In the genomic region with DNA sequence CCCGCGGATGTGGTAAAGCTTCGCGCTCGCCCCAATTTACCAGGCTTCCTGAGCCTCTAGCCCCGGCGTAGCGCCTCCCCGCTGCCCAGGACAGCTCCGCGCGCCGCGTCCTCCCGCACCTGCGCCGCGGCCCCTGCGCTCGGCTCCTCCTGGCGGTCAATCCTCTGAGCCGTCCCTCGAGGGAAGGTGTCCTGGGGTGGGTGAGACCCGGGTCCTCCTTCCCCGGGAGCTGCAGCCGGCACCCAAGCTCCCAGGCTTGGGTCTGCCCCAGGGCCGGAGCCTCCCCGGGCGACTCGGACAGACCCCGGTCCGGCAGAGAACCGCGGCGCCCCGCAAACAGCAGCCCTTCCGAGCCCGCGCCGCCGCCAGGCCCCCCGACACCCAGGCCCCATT, we compare ENCODE assay signal across 8 cellular contexts. TPM values are rescaled to one million over a fixed set of nuclear protein-coding genes. Genes with fewer than 3 reads are reported as not detected.
DNase-seq lines count a peak whose midpoint lies in the region; ATAC-seq and TF ChIP-seq lines count a peak whose summit lies in the region.

No MANE protein-coding gene starts in this region.

- H3K9me3 ChIP-seq in right atrium auricular region = no peaks in the 10 kb centered on the region

- peak overlapping the region; percentile 70 for H3K27ac Mint-ChIP-seq in activated naive CD8-positive, alpha-beta T cell

- H3K36me3 ChIP-seq in right atrium auricular region = no peaks in the 10 kb centered on the region

- ATAC-seq in GM19372 (IDR thresholded peaks at IDR 0.05; ENCODE audit: low read depth, unreplicated experiment) = peak; percentile 45
- peak; percentile 43 for ATAC-seq in HG03460 (IDR thresholded peaks at IDR 0.05; ENCODE audit: unreplicated experiment)
- ATAC-seq in SK-N-SH treated with all-trans-retinoic acid at 6 μM for 48 hours = peak; percentile 73

- H3K4me3 ChIP-seq in right atrium auricular region (peak overlapping the region; percentile 64 to 91), retinal pigment epithelial cell (ENCODE audit: low read length) (peak overlapping the region; percentile 68)

- H3K36me3 Mint-ChIP-seq in activated naive CD8-positive, alpha-beta T cell = peaks cover 3% of the 10 kb centered on the region

- H3K27ac ChIP-seq in right atrium auricular region = peak overlapping the region; percentile 92 to 93

- peaks cover 61% of the 10 kb centered on the region for H3K4me1 Mint-ChIP-seq in activated naive CD8-positive, alpha-beta T cell (ENCODE audit: low read depth)

- no peaks in the 10 kb centered on the region for H3K27me3 ChIP-seq in right atrium auricular region

- H3K9me3 Mint-ChIP-seq in activated naive CD8-positive, alpha-beta T cell (ENCODE audit: low read depth) = no peaks in the 10 kb centered on the region

- DNase-seq in Caki2 (ENCODE audit: low read depth) (peak; percentile 78), right atrium auricular region (ENCODE audit: low spot score) (peak; percentile 64), retinal pigment epithelial cell (ENCODE audit: low read depth) (no peak), cerebellar nuclear complex (lab: John Stamatoyannopoulos, UW) (no peak)

- TF ChIP-seq CTCF in right atrium auricular region (IDR thresholded peaks at IDR 0.05) (peak; percentile 18 to 75), retinal pigment epithelial cell (conservative IDR thresholded peaks at IDR 0.05; ENCODE audit: low read depth, low read length) (peak; percentile 49)

- in situ Hi-C loops in Caki2 (cut with HindIII; ENCODE audit: low pct_unique_long_range_greater_than_20kb, low sequenced_read_pairs) = no loop called here

- no peaks in the 10 kb centered on the region for H3K27me3 Mint-ChIP-seq in activated naive CD8-positive, alpha-beta T cell

- peaks cover 0 to 18% of the 10 kb centered on the region in 2 donors for H3K4me1 ChIP-seq in right atrium auricular region

- H3K4me3 Mint-ChIP-seq in activated naive CD8-positive, alpha-beta T cell = peak overlapping the region; percentile 93

TF ChIP-seq in SK-N-SH treated with all-trans-retinoic acid at 6 μM for 48 hours, 23 proteins besides CTCF, POLR2A, EP300 and RAD21:
- no peak for TF ChIP-seq RARB (CRISPR knock-in tag; IDR thresholded peaks at IDR 0.05)
TF ChIP-seq in SK-N-SH treated with all-trans-retinoic acid at 6 μM for 48 hours: peak in this region for 0.

RNA-seq across cellular contexts. Expression of a gene that starts 0.5 kb away (rescaled TPM):
- 6.3 and 30.3 TPM in 2 replicates for total RNA-seq in Caki2 (2014; rRNA removed; shearing (Covaris generic); ENCODE audit: low replicate concordance)
- 1 to 10 TPM; 4.8 to 6.7 TPM for total RNA-seq in right atrium auricular region

Comparison
In these comparisons a context has a peak if more than half of its experiments do, and no peak if none do; other contexts are left out.
1. DNase-seq: peak in Caki2 (single experiment) and right atrium auricular region (single experiment); none in retinal pigment epithelial cell (single experiment) and cerebellar nuclear complex (0 of 2).
2. Peak in every context shown above with its lines, with median percentiles within 50 percentile points of each other: ATAC-seq.